17 cellular contexts compared by ENCODE assay signal in genomic region chr3:151998744-151999143, GRCh38.
"Had no signal": no experiment of that assay in that cellular context is flagged by ENCODE, and none has a peak within 500 bp of the region (broad histone marks: within the 10 kb centered on the region; RNA-seq: fewer than 3 reads in every experiment).

No MANE protein-coding gene starts in this region.

- DNase-seq: IMR-90, Kasumi-1, MM.1S, NCI-H1092 treated with DMSO at 0.1 percent for 48 hours, NCI-H1436, NCI-H187, NCI-H2029, NCI-H2081 treated with DMSO at 0.1 percent for 48 hours, NCI-H2171, NCI-H226, NCI-H446, NCI-H510A, NCI-H524 treated with DMSO at 0.1 percent for 48 hours, NCI-H69, NCI-H774, PC-3, SHP77 had no signal
